13 cellular contexts compared by ENCODE assay signal in genomic region chr7:27103489-27104226, GRCh38. TPM values are rescaled to one million over a fixed set of nuclear protein-coding genes. Genes with fewer than 3 reads are reported as not detected.
A peak's percentile ranks its signal among the peaks of the same experiment; 100 is the strongest.
DNase-seq lines count a peak whose midpoint lies in the region; ATAC-seq and TF ChIP-seq lines count a peak whose summit lies in the region.
"Had no signal": no experiment of that assay in that cellular context is flagged by ENCODE, and none has a peak within 500 bp of the region (broad histone marks: within the 10 kb centered on the region; RNA-seq: fewer than 3 reads in every experiment).

No MANE protein-coding gene starts in this region.

- peak overlapping the region; percentile 39 for H3K4me3 ChIP-seq in endodermal cell (ENCODE audit: low read length)
- H3K4me3 ChIP-seq in muscle layer of colon (ENCODE audit: low read depth in 1 of 2, low read length in 2 of 2), result peak overlapping the region; percentile 30 to 46
- H3K4me3 ChIP-seq in upper lobe of left lung, result peak overlapping the region in 3 of 4 donors; percentile 37 to 50 (median 49)

- peaks cover 100% of the 10 kb centered on the region for H3K27me3 Mint-ChIP-seq in endodermal cell (ENCODE audit: insufficient read depth)

- peaks cover 19% of the 10 kb centered on the region for H3K4me1 Mint-ChIP-seq in endodermal cell

- peak; percentile 48 for DNase-seq in DMS 273 (lab: John Stamatoyannopoulos, UW; ENCODE audit: unreplicated experiment)
- no peak for DNase-seq in DMS 273 treated with DMSO at 0.1 percent for 48 hours (lab: John Stamatoyannopoulos, UW)
- DNase-seq in endodermal cell, result peak; percentile 66
- peak in 1 of 2 donors; percentile 68 for DNase-seq in upper lobe of left lung
- DNase-seq in substantia nigra (lab: John Stamatoyannopoulos, UW), result no peak
- DNase-seq in GM13976 (ENCODE audit: low spot score), result no peak
- DNase-seq: activated gamma-delta T cell; DND-41; NCI-H1436; stimulated activated naive B cell treated with anti-CD40 and anti-IgM and Interleukin-4, amounts not matched to agents 10 μg/mL and 1 μg/mL and 100 μg/mL, for 72 hours had no signal

- no peak overlapping the region for H3K27ac Mint-ChIP-seq in endodermal cell
- H3K27ac Mint-ChIP-seq: stimulated activated naive B cell treated with anti-CD40 and anti-IgM and Interleukin-4, amounts not matched to agents 10 μg/mL and 1 μg/mL and 100 μg/mL, for 72 hours had no signal

- no peak for TF ChIP-seq POLR2A in upper lobe of left lung (IDR thresholded peaks at IDR 0.05)

- peaks cover 100% of the 10 kb centered on the region for H3K27me3 ChIP-seq in endodermal cell (ENCODE audit: control insufficient read depth, insufficient read depth, low read length, poor library complexity, severe bottlenecking)
- no peaks in the 10 kb centered on the region for H3K27me3 ChIP-seq in muscle layer of colon (ENCODE audit: control insufficient read depth in 1 of 2, insufficient read depth in 2 of 2, low read length in 2 of 2)
- H3K27me3 ChIP-seq in upper lobe of left lung, result peaks cover 0 to 21% (median 7%) of the 10 kb centered on the region in 4 donors

- peak overlapping the region; percentile 96 for H3K27ac ChIP-seq in endodermal cell (ENCODE audit: low read depth, low read length)
- H3K27ac ChIP-seq in muscle layer of colon (ENCODE audit: low read depth, low read length), result peak overlapping the region; percentile 81
- H3K27ac ChIP-seq in upper lobe of left lung, result peak overlapping the region; percentile 89 to 95 (median 94)
- H3K27ac ChIP-seq in substantia nigra (ENCODE audit: low read depth, low read length, poor library complexity, severe bottlenecking), result no peak overlapping the region
- H3K27ac ChIP-seq: 22Rv1 had no signal

- no peaks in the 10 kb centered on the region for H3K9me3 ChIP-seq in endodermal cell (ENCODE audit: control insufficient read depth, low read length)
- H3K9me3 ChIP-seq in muscle layer of colon (ENCODE audit: low read length), result no peaks in the 10 kb centered on the region
- H3K9me3 ChIP-seq in upper lobe of left lung, result no peaks in the 10 kb centered on the region

- no peak overlapping the region for H3K9ac ChIP-seq in endodermal cell (ENCODE audit: extremely low read depth, low read length, poor library complexity, severe bottlenecking)
- H3K9ac ChIP-seq in muscle layer of colon (ENCODE audit: low read length), result peak overlapping the region; percentile 42

- ATAC-seq in upper lobe of left lung (ENCODE audit: low FRiP score in 2 of 2), result no peak
- no peak for ATAC-seq in HG02870 (IDR thresholded peaks at IDR 0.05; ENCODE audit: unreplicated experiment)
- ATAC-seq: stimulated activated naive B cell treated with anti-CD40 and anti-IgM and Interleukin-4, amounts not matched to agents 10 μg/mL and 1 μg/mL and 100 μg/mL, for 72 hours had no signal

- H3K36me3 ChIP-seq in endodermal cell (ENCODE audit: control insufficient read depth, insufficient read depth, low read length) (no peaks in the 10 kb centered on the region), muscle layer of colon (ENCODE audit: insufficient read depth, low read length) (no peaks in the 10 kb centered on the region), upper lobe of left lung (no peaks in the 10 kb centered on the region)

- H3K36me3 Mint-ChIP-seq in endodermal cell (ENCODE audit: low read depth), result no peaks in the 10 kb centered on the region

- no peak for TF ChIP-seq CTCF in endodermal cell (conservative IDR thresholded peaks at IDR 0.05)
- no peak for TF ChIP-seq CTCF in upper lobe of left lung (IDR thresholded peaks at IDR 0.05)
- TF ChIP-seq CTCF in GM13976 (IDR thresholded peaks at IDR 0.05; ENCODE audit: borderline replicate concordance, control extremely low read depth, extremely low read depth, insufficient read depth, missing control alignments), result no peak

- in situ Hi-C loops in GM13976 (cut with MboI; ENCODE audit: low sequenced_read_pairs, unreplicated experiment), result no loop called here

- H3K4me3 Mint-ChIP-seq in endodermal cell, result no peak overlapping the region

- 5% methylated on average over 15 to 35 of the region's 35 CpGs for WGBS in endodermal cell (ENCODE audit: insufficient coverage in 1 of 2, insufficient read length in 1 of 2), 2 experiments
- WGBS in upper lobe of left lung, 2 donors, result 11 to 20% methylated on average over 33 to 35 of the region's 35 CpGs

- H3K4me1 ChIP-seq in endodermal cell (ENCODE audit: control insufficient read depth, insufficient read depth, low read length) (peaks cover 4% of the 10 kb centered on the region), muscle layer of colon (ENCODE audit: insufficient read depth, low read length) (peaks cover 45% of the 10 kb centered on the region), upper lobe of left lung (peaks cover 0 to 28% (median 16%) of the 10 kb centered on the region in 4 donors)

- H3K9me3 Mint-ChIP-seq in endodermal cell, result peaks cover 2% of the 10 kb centered on the region
- H3K9me3 Mint-ChIP-seq: stimulated activated naive B cell treated with anti-CD40 and anti-IgM and Interleukin-4, amounts not matched to agents 10 μg/mL and 1 μg/mL and 100 μg/mL, for 72 hours had no signal

- no peak for TF ChIP-seq EP300 in upper lobe of left lung (IDR thresholded peaks at IDR 0.05)

RNA-seq across cellular contexts. Expression of gene HOXA2, which starts 1.2 kb away (rescaled TPM):
- total RNA-seq in endodermal cell, result not detected
- polyA plus RNA-seq in endodermal cell (2013, experiment 1 of 2), result 27.2 TPM
- polyA plus RNA-seq in endodermal cell (2013, experiment 2 of 2), result 22.7 TPM
- 1 to 10 TPM in 2 of 6 donors, under 1 TPM in 3, not detected in 1; 0.30 to 3.0 (median 0.86) TPM for total RNA-seq in upper lobe of left lung

RNA-seq across cellular contexts. Expression of gene HOXA1, which starts 7.9 kb away (rescaled TPM):
- total RNA-seq in endodermal cell (not detected), upper lobe of left lung (1 to 10 TPM in 1 of 6 donors, under 1 TPM in 2, not detected in 3; 0.46 to 2.1 (median 0.64) TPM)
- 4.1 TPM for polyA plus RNA-seq in endodermal cell (2013, experiment 1 of 2)
- 4.2 TPM for polyA plus RNA-seq in endodermal cell (2013, experiment 2 of 2)

RNA-seq across cellular contexts. Expression of gene HOXA4, which starts 26.9 kb away (rescaled TPM):
- not detected for total RNA-seq in endodermal cell
- 5.4 TPM for polyA plus RNA-seq in endodermal cell (2013, experiment 1 of 2)
- polyA plus RNA-seq in endodermal cell (2013, experiment 2 of 2), result 2.2 TPM
- total RNA-seq in upper lobe of left lung, result 10 to 100 TPM in 1 of 6 donors, 1 to 10 TPM in 5; 1.5 to 10.5 (median 6.2) TPM

RNA-seq across cellular contexts. Expression of gene HOXA5, which starts 39.8 kb away (rescaled TPM):
- total RNA-seq in endodermal cell (not detected), upper lobe of left lung (10 to 100 TPM in 5 of 6 donors, 1 to 10 TPM in 1; 7.8 to 79.9 (median 16.9) TPM)
- 11.4 TPM for polyA plus RNA-seq in endodermal cell (2013, experiment 1 of 2)
- 5.3 TPM for polyA plus RNA-seq in endodermal cell (2013, experiment 2 of 2)

RNA-seq across cellular contexts. Expression of gene HOXA6, which starts 43.9 kb away (rescaled TPM):
- total RNA-seq in endodermal cell (not detected), upper lobe of left lung (1 to 10 TPM in 4 of 6 donors, under 1 TPM in 1, not detected in 1; 0.61 to 8.4 (median 4.0) TPM)
- 8.6 TPM for polyA plus RNA-seq in endodermal cell (2013, experiment 1 of 2)
- 5.5 TPM for polyA plus RNA-seq in endodermal cell (2013, experiment 2 of 2)

Comparison
In these comparisons a context has a peak if more than half of its experiments do, and no peak if none do; other contexts are left out.
1. DNase-seq: peak in DMS 273 (single experiment) and endodermal cell (single experiment); none in DMS 273 treated with DMSO at 0.1 percent for 48 hours (single experiment), substantia nigra (0 of 49) and GM13976 (single experiment).
2. Peak in every context shown above with its lines, with median percentiles within 50 percentile points of each other: H3K4me3 ChIP-seq.